ENCODE assay signal across 8 cellular contexts in the genomic region with DNA sequence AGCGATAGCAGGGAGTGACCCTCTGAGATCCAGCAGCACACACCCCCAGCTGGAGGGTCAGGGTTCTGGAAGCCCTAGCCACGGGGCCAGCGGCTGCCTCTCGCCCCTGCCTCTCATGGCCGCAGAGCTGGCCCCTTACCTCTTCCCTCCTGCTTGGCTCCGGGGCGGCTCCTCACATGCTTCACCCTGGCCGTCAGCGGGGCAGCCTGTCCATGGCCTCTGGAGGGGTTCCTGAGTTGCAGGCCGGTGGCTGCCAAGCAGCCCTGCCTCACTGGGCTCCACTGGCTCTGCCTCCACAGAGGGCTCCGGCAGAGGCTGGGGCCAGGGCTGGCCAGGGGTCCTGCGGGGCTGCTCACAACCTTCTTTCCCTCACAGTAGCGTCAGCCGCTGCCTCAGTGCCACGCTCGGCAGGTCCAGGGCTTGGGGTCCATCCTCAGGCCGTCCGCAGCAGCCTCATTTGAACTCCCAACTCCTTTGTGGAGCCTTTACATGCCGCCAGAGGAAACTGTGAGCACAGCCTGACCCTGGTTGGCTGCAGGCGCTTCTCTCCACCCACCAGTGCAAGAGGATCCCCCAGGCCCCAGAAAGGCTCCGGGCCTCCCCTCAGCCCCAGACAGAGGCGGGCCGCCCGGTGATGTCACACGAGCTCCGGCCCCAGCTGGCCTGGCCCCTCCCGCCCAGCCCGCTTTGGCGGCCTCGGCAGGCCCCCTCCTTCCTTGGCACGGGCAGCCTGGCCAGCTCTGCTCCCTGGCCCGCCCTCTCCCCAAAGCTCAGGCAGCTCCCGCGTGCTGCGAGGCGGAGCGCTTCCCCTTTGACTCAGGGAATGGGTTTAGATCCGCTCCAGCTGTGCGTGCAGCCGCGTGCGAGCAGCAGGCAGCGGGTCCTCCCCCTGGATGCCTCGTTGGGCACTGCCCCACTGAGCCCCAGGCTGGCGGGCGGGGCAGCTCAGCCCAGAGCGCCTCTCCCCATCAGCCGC. TPM values are rescaled to one million over a fixed set of nuclear protein-coding genes. Genes with fewer than 3 reads are reported as not detected.
DNase-seq lines count a peak whose midpoint lies in the region; ATAC-seq and TF ChIP-seq lines count a peak whose summit lies in the region.

A gene with protein sequence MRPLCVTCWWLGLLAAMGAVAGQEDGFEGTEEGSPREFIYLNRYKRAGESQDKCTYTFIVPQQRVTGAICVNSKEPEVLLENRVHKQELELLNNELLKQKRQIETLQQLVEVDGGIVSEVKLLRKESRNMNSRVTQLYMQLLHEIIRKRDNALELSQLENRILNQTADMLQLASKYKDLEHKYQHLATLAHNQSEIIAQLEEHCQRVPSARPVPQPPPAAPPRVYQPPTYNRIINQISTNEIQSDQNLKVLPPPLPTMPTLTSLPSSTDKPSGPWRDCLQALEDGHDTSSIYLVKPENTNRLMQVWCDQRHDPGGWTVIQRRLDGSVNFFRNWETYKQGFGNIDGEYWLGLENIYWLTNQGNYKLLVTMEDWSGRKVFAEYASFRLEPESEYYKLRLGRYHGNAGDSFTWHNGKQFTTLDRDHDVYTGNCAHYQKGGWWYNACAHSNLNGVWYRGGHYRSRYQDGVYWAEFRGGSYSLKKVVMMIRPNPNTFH (minus strand): TSS at position 460 of the 976 bp plus-strand sequence. CDS start 13,904 bp downstream, outside the sequence.

- H3K79me2 ChIP-seq in MM.1S (ENCODE audit: low read length): 0 out of 2 replicates have a peak, but pooled peaks cover 4% of the 10 kb centered on the region

- no peaks in the 10 kb centered on the region for H3K9me2 ChIP-seq in MM.1S (replicated peaks; ENCODE audit: insufficient read depth, low read length)

- no peaks in the 10 kb centered on the region for H3F3A ChIP-seq in MM.1S (ENCODE audit: insufficient read depth, low read length)

- no peak within 1 kb of the TSS for H2AFZ ChIP-seq in MM.1S (ENCODE audit: low read length)

- H3K27me3 ChIP-seq in breast epithelium (no peaks in the 10 kb centered on the region), MM.1S (replicated peaks; ENCODE audit: insufficient read depth, low read length) (no peaks in the 10 kb centered on the region)

- H3K27ac ChIP-seq in breast epithelium: peak within 1 kb of the TSS; percentile 88
- no peak within 1 kb of the TSS for H3K27ac ChIP-seq in MM.1S (ENCODE audit: low read length)

- H3K4me3 ChIP-seq in breast epithelium: peak within 1 kb of the TSS; percentile 63 to 79 (median 76)
- H3K4me3 ChIP-seq in iPS-11a (ENCODE audit: low read depth, low read length): peak within 1 kb of the TSS; percentile 35
- H3K4me3 ChIP-seq in MM.1S (ENCODE audit: low read length): no peak within 1 kb of the TSS

- intact Hi-C loops in breast epithelium (cut with DNase I; ENCODE audit: low total_unique reads): no loop called here

- peak; percentile 94 for DNase-seq in AG08396 (ENCODE audit: low spot score)
- peak; percentile 82 for DNase-seq in NCI-H510A (lab: John Stamatoyannopoulos, UW)
- peak; percentile 73 to 75 for DNase-seq in breast epithelium (ENCODE audit: low spot score in 2 of 2)
- peak; percentile 75 for DNase-seq in pulmonary artery endothelial cell (ENCODE audit: low read depth, low spot score)
- no peak for DNase-seq in MM.1S

- TF ChIP-seq CTCF in breast epithelium (IDR thresholded peaks at IDR 0.05) (no peak), MM.1S (IDR thresholded peaks at IDR 0.05; ENCODE audit: low read length) (no peak)

- ATAC-seq in GM18907 (IDR thresholded peaks at IDR 0.05; ENCODE audit: unreplicated experiment) (peak; percentile 48), HG02938 (IDR thresholded peaks at IDR 0.05; ENCODE audit: unreplicated experiment) (no peak)

- TF ChIP-seq POLR2A in breast epithelium (IDR thresholded peaks at IDR 0.05): peak; percentile 76

- no peaks in the 10 kb centered on the region for H3K4me1 ChIP-seq in breast epithelium
- no peaks in the 10 kb centered on the region for H3K4me1 ChIP-seq in MM.1S (ENCODE audit: low read length)

- H3K36me3 ChIP-seq in breast epithelium: no peaks in the 10 kb centered on the region
- H3K36me3 ChIP-seq in MM.1S (replicated peaks; ENCODE audit: insufficient read depth, low read length): no peaks in the 10 kb centered on the region

- no peaks in the 10 kb centered on the region for H4K20me1 ChIP-seq in MM.1S (ENCODE audit: insufficient read depth, low read length)

- H3K4me2 ChIP-seq in MM.1S (ENCODE audit: low read depth, low read length): no peak within 1 kb of the TSS

- H3K9ac ChIP-seq in MM.1S (ENCODE audit: low read length): no peak within 1 kb of the TSS

- H3K9me3 ChIP-seq in breast epithelium: no peaks in the 10 kb centered on the region
- no peaks in the 10 kb centered on the region for H3K9me3 ChIP-seq in MM.1S (replicated peaks; ENCODE audit: insufficient read depth, low read length)

RNA-seq across cellular contexts. Expression of the gene that starts here (rescaled TPM):
- total RNA-seq in breast epithelium: 10 to 100 TPM; 30.9 to 61.8 (median 51.8) TPM
- 15.5 and 17.8 TPM in 2 replicates for total RNA-seq in pulmonary artery endothelial cell
